Comparison of ENCODE assay signal across 8 cellular contexts in the genomic region with DNA sequence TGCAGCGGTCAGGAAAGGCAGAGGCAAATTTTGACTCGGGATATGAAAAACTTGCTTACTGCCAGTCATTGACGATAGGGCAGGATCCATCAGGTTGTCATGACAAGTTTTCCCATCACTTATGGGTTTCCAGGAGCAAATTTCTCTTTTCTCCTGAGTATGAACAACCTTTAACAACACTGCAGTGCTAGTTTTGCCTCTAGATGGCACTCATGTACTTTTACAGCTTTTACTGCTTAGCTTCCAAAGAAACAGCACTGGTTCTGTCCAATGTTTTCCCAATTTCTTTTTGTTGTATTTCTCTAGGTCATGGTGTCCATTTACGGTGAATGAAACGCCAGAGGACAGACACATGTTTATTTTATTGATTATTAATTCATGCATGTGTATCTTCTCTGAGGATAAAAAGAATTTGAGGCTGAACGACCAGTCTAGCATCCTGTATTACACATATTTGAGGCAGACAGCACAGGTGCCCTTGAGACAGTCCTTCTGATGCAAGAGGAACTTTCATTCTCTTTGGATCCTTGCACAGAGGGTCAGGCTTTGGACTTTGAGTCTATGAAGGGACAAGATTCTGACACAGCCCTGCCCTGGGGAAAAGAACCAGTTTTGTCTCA.
DNase-seq lines count a peak whose midpoint lies in the region; ATAC-seq and TF ChIP-seq lines count a peak whose summit lies in the region.

No MANE protein-coding gene starts in this region.

- no peaks in the 10 kb centered on the region for H3K9me3 ChIP-seq in neutrophil

- DNase-seq in SKM-1 treated with dmso at 0.1 percent for 144 hours (lab: John Stamatoyannopoulos, UW; ENCODE audit: unreplicated experiment), result peak; percentile 35
- no peak for DNase-seq in SKM-1 (lab: John Stamatoyannopoulos, UW; ENCODE audit: unreplicated experiment)
- DNase-seq in LNCaP clone FGC (ENCODE audit: low read depth), result peak; percentile 46
- peak; percentile 52 for DNase-seq in RPMI7951 (ENCODE audit: low read depth)
- DNase-seq in fibroblast of gingiva (ENCODE audit: low read depth), result peak; percentile 44
- DNase-seq in activated CD4-positive, alpha-beta T cell treated with anti-CD3 and anti-CD28 coated beads for 48 hours, result no peak

- no peak overlapping the region for H3K4me3 ChIP-seq in LNCaP clone FGC (ENCODE audit: low read depth, low read length)
- no peak overlapping the region for H3K4me3 ChIP-seq in neutrophil (ENCODE audit: low read depth in 1 of 2, low read length in 1 of 2)

- ATAC-seq in GM18873 (IDR thresholded peaks at IDR 0.05; ENCODE audit: low FRiP score, unreplicated experiment), result no peak

- H3K27ac ChIP-seq in neutrophil, result no peak overlapping the region

- H3K4me1 ChIP-seq in neutrophil (ENCODE audit: control insufficient read depth in 1 of 2, insufficient read depth in 1 of 2, low read depth in 1 of 2, low read length in 1 of 2), result no peaks in the 10 kb centered on the region

- H3K36me3 ChIP-seq in neutrophil, result no peaks in the 10 kb centered on the region

- TF ChIP-seq CTCF in LNCaP clone FGC (IDR thresholded peaks at IDR 0.05; ENCODE audit: control insufficient read depth, extremely low read depth, insufficient read depth) (peak; percentile 86), neutrophil (IDR thresholded peaks at IDR 0.05) (peak; percentile 20)

- H3K27me3 ChIP-seq in neutrophil, result no peaks in the 10 kb centered on the region

Comparison
In these comparisons a context has a peak if more than half of its experiments do, and no peak if none do; other contexts are left out.
1. DNase-seq: peak in SKM-1 treated with dmso at 0.1 percent for 144 hours (single experiment), LNCaP clone FGC (single experiment), RPMI7951 (single experiment) and fibroblast of gingiva (single experiment); none in SKM-1 (single experiment) and activated CD4-positive, alpha-beta T cell treated with anti-CD3 and anti-CD28 coated beads for 48 hours (single experiment).